In the genomic region with DNA sequence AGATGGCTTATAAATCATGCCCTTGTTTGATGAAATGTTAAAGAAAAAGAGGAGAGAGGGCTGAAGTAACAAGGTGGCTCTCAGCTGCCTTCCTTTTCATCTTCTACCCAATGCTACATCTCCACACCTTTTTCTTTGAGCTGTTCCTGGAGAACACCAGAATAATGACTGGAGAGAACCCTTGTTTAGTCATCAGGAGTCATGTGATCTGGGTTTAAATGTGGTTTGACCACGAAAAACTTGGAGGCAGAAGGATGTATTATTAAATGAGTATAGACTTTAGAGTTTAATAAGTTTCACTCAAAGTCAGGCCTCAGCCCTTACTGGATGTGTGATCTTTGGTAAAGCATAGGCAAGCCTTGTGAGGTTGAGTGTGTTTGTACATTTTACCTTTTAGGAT, we compare ENCODE assay signal across 9 cellular contexts.
DNase-seq lines count a peak whose midpoint lies in the region; ATAC-seq and TF ChIP-seq lines count a peak whose summit lies in the region.
"Had no signal": no experiment of that assay in that cellular context is flagged by ENCODE, and none has a peak within 500 bp of the region (broad histone marks: within the 10 kb centered on the region; RNA-seq: fewer than 3 reads in every experiment).

No MANE protein-coding gene starts in this region.

- TF ChIP-seq POLR2A in NB4 (IDR thresholded peaks at IDR 0.05; ENCODE audit: extremely low read depth, insufficient read length): no peak

- intact Hi-C loops in CD14-positive monocyte (cut with micrococcal nuclease): loop anchor here in 1 of 2 donors (10.0 kb wide), 1 partner anchor 63 kb away; no protein-coding TSS in a partner anchor

- peaks cover 0 to 5% (median 0%) of the 10 kb centered on the region in 7 donors for H3K9me3 Mint-ChIP-seq in CD14-positive monocyte
- H3K9me3 Mint-ChIP-seq in effector memory CD8-positive, alpha-beta T cell: no peaks in the 10 kb centered on the region

- ATAC-seq in GM21515 (IDR thresholded peaks at IDR 0.05; ENCODE audit: unreplicated experiment) (peak; percentile 5), left lobe of liver (no peak)
- peak; percentile 34 for ATAC-seq in effector memory CD8-positive, alpha-beta T cell (replicated peaks)

- peaks cover 51% of the 10 kb centered on the region for H3K4me1 Mint-ChIP-seq in CD14-positive monocyte
- H3K4me1 Mint-ChIP-seq in effector memory CD8-positive, alpha-beta T cell (ENCODE audit: low read depth in 2 of 2): peaks cover 16 to 18% of the 10 kb centered on the region in 2 donors

- no peaks in the 10 kb centered on the region for H3K27me3 Mint-ChIP-seq in CD14-positive monocyte (ENCODE audit: low read depth in 3 of 3)
- H3K27me3 Mint-ChIP-seq in effector memory CD8-positive, alpha-beta T cell: no peaks in the 10 kb centered on the region

- TF ChIP-seq CTCF in CD14-positive monocyte (IDR thresholded peaks at IDR 0.05): no peak
- no peak for TF ChIP-seq CTCF in NB4 (IDR thresholded peaks at IDR 0.05; ENCODE audit: low read depth, low read length)
- no peak for TF ChIP-seq CTCF in GM10266 (IDR thresholded peaks at IDR 0.05; ENCODE audit: control insufficient read depth, insufficient read depth, low read depth, missing control alignments)

- H3K27ac Mint-ChIP-seq in CD14-positive monocyte: peak overlapping the region; percentile 83 to 92 (median 88)
- H3K27ac Mint-ChIP-seq in effector memory CD8-positive, alpha-beta T cell: peak overlapping the region; percentile 91 to 96

- no peak overlapping the region for H3K27ac ChIP-seq in caudate nucleus (ENCODE audit: low read depth, low read length)

- H3K36me3 Mint-ChIP-seq in CD14-positive monocyte: no peaks in the 10 kb centered on the region
- H3K36me3 Mint-ChIP-seq in effector memory CD8-positive, alpha-beta T cell (ENCODE audit: insufficient read depth): peaks cover 4% of the 10 kb centered on the region

- H3K4me3 ChIP-seq in NB4 (ENCODE audit: low read depth, low read length): no peak overlapping the region
- H3K4me3 ChIP-seq: lung had no signal

- peak overlapping the region; percentile 52 to 60 for H3K4me3 Mint-ChIP-seq in CD14-positive monocyte
- peak overlapping the region; percentile 65 to 70 for H3K4me3 Mint-ChIP-seq in effector memory CD8-positive, alpha-beta T cell

- DNase-seq in CD14-positive monocyte (ENCODE audit: low spot score) (no peak), NB4 (ENCODE audit: low read depth) (peak; percentile 43), GM10266 (ENCODE audit: extremely low spot score) (no peak), inferior parietal cortex (ENCODE audit: extremely low spot score) (no peak), left lobe of liver (ENCODE audit: low spot score) (no peak), caudate nucleus (lab: John Stamatoyannopoulos, UW) (no peak)
- DNase-seq in effector memory CD8-positive, alpha-beta T cell: no peak
